2 cellular contexts compared by ENCODE assay signal in genomic region chr3:17742092-17742836, GRCh38.
TF ChIP-seq lines count a peak whose summit lies in the region.

TBC1D5 (minus strand) TSS chr3:17742631; CDS start chr3:17508570, 234,061 bp downstream.

TF ChIP-seq in HEK293, 187 proteins besides CTCF, POLR2A, EP300 and RAD21 (continued from another document and continues in another):
- TF ChIP-seq, protein P1, sequence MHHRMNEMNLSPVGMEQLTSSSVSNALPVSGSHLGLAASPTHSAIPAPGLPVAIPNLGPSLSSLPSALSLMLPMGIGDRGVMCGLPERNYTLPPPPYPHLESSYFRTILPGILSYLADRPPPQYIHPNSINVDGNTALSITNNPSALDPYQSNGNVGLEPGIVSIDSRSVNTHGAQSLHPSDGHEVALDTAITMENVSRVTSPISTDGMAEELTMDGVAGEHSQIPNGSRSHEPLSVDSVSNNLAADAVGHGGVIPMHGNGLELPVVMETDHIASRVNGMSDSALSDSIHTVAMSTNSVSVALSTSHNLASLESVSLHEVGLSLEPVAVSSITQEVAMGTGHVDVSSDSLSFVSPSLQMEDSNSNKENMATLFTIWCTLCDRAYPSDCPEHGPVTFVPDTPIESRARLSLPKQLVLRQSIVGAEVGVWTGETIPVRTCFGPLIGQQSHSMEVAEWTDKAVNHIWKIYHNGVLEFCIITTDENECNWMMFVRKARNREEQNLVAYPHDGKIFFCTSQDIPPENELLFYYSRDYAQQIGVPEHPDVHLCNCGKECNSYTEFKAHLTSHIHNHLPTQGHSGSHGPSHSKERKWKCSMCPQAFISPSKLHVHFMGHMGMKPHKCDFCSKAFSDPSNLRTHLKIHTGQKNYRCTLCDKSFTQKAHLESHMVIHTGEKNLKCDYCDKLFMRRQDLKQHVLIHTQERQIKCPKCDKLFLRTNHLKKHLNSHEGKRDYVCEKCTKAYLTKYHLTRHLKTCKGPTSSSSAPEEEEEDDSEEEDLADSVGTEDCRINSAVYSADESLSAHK (tag by site-specific recombination; IDR thresholded peaks at IDR 0.05): peak; percentile 67
- TF ChIP-seq ZNF621 (tag by site-specific recombination; IDR thresholded peaks at IDR 0.05): no peak
- TF ChIP-seq ZNF133 (tag by site-specific recombination; IDR thresholded peaks at IDR 0.05): peak; percentile 51
- TF ChIP-seq, protein P2, sequence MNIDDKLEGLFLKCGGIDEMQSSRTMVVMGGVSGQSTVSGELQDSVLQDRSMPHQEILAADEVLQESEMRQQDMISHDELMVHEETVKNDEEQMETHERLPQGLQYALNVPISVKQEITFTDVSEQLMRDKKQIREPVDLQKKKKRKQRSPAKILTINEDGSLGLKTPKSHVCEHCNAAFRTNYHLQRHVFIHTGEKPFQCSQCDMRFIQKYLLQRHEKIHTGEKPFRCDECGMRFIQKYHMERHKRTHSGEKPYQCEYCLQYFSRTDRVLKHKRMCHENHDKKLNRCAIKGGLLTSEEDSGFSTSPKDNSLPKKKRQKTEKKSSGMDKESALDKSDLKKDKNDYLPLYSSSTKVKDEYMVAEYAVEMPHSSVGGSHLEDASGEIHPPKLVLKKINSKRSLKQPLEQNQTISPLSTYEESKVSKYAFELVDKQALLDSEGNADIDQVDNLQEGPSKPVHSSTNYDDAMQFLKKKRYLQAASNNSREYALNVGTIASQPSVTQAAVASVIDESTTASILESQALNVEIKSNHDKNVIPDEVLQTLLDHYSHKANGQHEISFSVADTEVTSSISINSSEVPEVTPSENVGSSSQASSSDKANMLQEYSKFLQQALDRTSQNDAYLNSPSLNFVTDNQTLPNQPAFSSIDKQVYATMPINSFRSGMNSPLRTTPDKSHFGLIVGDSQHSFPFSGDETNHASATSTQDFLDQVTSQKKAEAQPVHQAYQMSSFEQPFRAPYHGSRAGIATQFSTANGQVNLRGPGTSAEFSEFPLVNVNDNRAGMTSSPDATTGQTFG (tag by site-specific recombination; IDR thresholded peaks at IDR 0.05; ENCODE audit: borderline replicate concordance): no peak
- TF ChIP-seq ZBTB7A (tag by site-specific recombination; IDR thresholded peaks at IDR 0.05; ENCODE audit: low read depth): peak; percentile 67; the same call in 1 of the 2 replicates
- TF ChIP-seq ZBTB48 (tag by site-specific recombination; IDR thresholded peaks at IDR 0.05): peak; percentile 87
- TF ChIP-seq ZNF48 (tag by site-specific recombination; IDR thresholded peaks at IDR 0.05): no peak
- peak; percentile 62; the same call in 1 of the 2 replicates for TF ChIP-seq ZSCAN23 (tag by site-specific recombination; IDR thresholded peaks at IDR 0.05)
- TF ChIP-seq SALL2 (tag by site-specific recombination; IDR thresholded peaks at IDR 0.05; ENCODE audit: borderline replicate concordance): no peak
- TF ChIP-seq, protein P3, sequence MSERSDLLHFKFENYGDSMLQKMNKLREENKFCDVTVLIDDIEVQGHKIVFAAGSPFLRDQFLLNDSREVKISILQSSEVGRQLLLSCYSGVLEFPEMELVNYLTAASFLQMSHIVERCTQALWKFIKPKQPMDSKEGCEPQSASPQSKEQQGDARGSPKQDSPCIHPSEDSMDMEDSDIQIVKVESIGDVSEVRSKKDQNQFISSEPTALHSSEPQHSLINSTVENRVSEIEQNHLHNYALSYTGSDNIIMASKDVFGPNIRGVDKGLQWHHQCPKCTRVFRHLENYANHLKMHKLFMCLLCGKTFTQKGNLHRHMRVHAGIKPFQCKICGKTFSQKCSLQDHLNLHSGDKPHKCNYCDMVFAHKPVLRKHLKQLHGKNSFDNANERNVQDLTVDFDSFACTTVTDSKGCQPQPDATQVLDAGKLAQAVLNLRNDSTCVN (tag by site-specific recombination; optimal IDR thresholded peaks at IDR 0.05): peak; percentile 99
- no peak for TF ChIP-seq ZNF404 (tag by site-specific recombination; IDR thresholded peaks at IDR 0.05)
- no peak for TF ChIP-seq ZNF248 (tag by site-specific recombination; IDR thresholded peaks at IDR 0.05)
- TF ChIP-seq, protein P4, sequence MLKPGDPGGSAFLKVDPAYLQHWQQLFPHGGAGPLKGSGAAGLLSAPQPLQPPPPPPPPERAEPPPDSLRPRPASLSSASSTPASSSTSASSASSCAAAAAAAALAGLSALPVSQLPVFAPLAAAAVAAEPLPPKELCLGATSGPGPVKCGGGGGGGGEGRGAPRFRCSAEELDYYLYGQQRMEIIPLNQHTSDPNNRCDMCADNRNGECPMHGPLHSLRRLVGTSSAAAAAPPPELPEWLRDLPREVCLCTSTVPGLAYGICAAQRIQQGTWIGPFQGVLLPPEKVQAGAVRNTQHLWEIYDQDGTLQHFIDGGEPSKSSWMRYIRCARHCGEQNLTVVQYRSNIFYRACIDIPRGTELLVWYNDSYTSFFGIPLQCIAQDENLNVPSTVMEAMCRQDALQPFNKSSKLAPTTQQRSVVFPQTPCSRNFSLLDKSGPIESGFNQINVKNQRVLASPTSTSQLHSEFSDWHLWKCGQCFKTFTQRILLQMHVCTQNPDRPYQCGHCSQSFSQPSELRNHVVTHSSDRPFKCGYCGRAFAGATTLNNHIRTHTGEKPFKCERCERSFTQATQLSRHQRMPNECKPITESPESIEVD (tag by site-specific recombination; IDR thresholded peaks at IDR 0.05): peak; percentile 16; the same call in 1 of the 2 replicates
- TF ChIP-seq, protein P5, sequence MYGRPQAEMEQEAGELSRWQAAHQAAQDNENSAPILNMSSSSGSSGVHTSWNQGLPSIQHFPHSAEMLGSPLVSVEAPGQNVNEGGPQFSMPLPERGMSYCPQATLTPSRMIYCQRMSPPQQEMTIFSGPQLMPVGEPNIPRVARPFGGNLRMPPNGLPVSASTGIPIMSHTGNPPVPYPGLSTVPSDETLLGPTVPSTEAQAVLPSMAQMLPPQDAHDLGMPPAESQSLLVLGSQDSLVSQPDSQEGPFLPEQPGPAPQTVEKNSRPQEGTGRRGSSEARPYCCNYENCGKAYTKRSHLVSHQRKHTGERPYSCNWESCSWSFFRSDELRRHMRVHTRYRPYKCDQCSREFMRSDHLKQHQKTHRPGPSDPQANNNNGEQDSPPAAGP (tag by site-specific recombination; IDR thresholded peaks at IDR 0.05): peak; percentile 92
- peak; percentile 76 for TF ChIP-seq KLF10 (tag by site-specific recombination; IDR thresholded peaks at IDR 0.05)
- no peak for TF ChIP-seq ZNF302 (tag by site-specific recombination; IDR thresholded peaks at IDR 0.05; ENCODE audit: low read depth)
- peak; percentile 80 for TF ChIP-seq ZNF843 (tag by site-specific recombination; IDR thresholded peaks at IDR 0.05)
- TF ChIP-seq ZNF341 (tag by site-specific recombination; IDR thresholded peaks at IDR 0.05; ENCODE audit: low read depth): peak; percentile 95
- no peak for TF ChIP-seq ZNF23 (tag by site-specific recombination; IDR thresholded peaks at IDR 0.05; ENCODE audit: borderline replicate concordance)
- TF ChIP-seq FEZF1 (tag by site-specific recombination; IDR thresholded peaks at IDR 0.05): no peak; the same call in 1 of the 2 replicates

TF ChIP-seq in SK-N-SH treated with all-trans-retinoic acid at 6 μM for 48 hours, 23 proteins besides CTCF, POLR2A, EP300 and RAD21 (continued from another document):
- TF ChIP-seq CSRNP3 (CRISPR knock-in tag; IDR thresholded peaks at IDR 0.05) (no peak), ZFP3 (CRISPR knock-in tag; IDR thresholded peaks at IDR 0.05) (peak; percentile 45; the same call in 1 of the 2 replicates)
TF ChIP-seq in SK-N-SH treated with all-trans-retinoic acid at 6 μM for 48 hours: peak in this region for 3.
